In the genomic region with DNA sequence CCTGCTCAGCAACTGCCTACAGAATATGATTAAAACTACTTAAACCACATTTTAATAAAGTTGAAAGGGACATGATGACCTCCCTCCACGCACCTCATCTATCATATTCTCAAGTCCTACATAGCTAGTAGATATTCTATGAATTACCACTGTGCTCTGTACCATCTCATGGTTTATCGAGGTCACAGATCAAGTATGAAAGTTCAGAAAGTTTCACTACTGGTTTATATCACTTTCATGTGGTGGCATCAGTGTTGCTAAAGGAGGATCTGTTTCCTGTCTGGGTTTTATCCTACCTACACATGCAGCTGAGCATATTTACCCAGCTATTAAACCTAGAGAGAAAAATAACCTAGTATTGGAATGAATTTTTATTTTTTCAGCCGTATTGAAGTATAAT, we compare ENCODE assay signal across 12 cellular contexts.
DNase-seq lines count a peak whose midpoint lies in the region; ATAC-seq lines count a peak whose summit lies in the region.
"Had no signal": no experiment of that assay in that cellular context is flagged by ENCODE, and none has a peak within 500 bp of the region (broad histone marks: within the 10 kb centered on the region; RNA-seq: fewer than 3 reads in every experiment).

No MANE protein-coding gene starts in this region.

- H3K27ac Mint-ChIP-seq in activated CD4-positive, alpha-beta T cell treated with anti-CD3 and anti-CD28 coated beads for 36 hours: no peak overlapping the region
- H3K27ac Mint-ChIP-seq in memory B cell: no peak overlapping the region

- peak; percentile 76 for ATAC-seq in activated CD4-positive, alpha-beta T cell treated with anti-CD3 and anti-CD28 coated beads for 36 hours
- ATAC-seq in GM21717 (IDR thresholded peaks at IDR 0.05; ENCODE audit: unreplicated experiment): peak; percentile 96
- peak; percentile 95 for ATAC-seq in HG03342 (IDR thresholded peaks at IDR 0.05; ENCODE audit: unreplicated experiment)
- peak; percentile 95 for ATAC-seq in memory B cell (ENCODE audit: low read depth)
- no peak for ATAC-seq in left colon
- ATAC-seq: A549 had no signal

- H3K27me3 Mint-ChIP-seq in activated CD4-positive, alpha-beta T cell treated with anti-CD3 and anti-CD28 coated beads for 36 hours: peaks cover 8% of the 10 kb centered on the region
- peaks cover 3% of the 10 kb centered on the region for H3K27me3 Mint-ChIP-seq in memory B cell

- H3K4me3 Mint-ChIP-seq in activated CD4-positive, alpha-beta T cell treated with anti-CD3 and anti-CD28 coated beads for 36 hours: no peak overlapping the region
- no peak overlapping the region for H3K4me3 Mint-ChIP-seq in memory B cell

- H3K9me3 Mint-ChIP-seq in activated CD4-positive, alpha-beta T cell treated with anti-CD3 and anti-CD28 coated beads for 36 hours (ENCODE audit: low read depth): no peaks in the 10 kb centered on the region
- H3K9me3 Mint-ChIP-seq in memory B cell: no peaks in the 10 kb centered on the region

- H3K36me3 Mint-ChIP-seq in activated CD4-positive, alpha-beta T cell treated with anti-CD3 and anti-CD28 coated beads for 36 hours (ENCODE audit: low read depth): no peaks in the 10 kb centered on the region
- H3K36me3 Mint-ChIP-seq in memory B cell: no peaks in the 10 kb centered on the region

- POLR2A ChIA-PET in activated CD4-positive, alpha-beta T cell treated with anti-CD3 and anti-CD28 coated beads for 36 hours (lab: Charles Lee): no interaction called here

- CTCF ChIA-PET in activated CD4-positive, alpha-beta T cell treated with anti-CD3 and anti-CD28 coated beads for 36 hours (lab: Charles Lee): no interaction called here

- DNase-seq in activated CD4-positive, alpha-beta T cell treated with anti-CD3 and anti-CD28 coated beads for 36 hours: no peak
- DNase-seq in activated CD4-positive, alpha-beta T cell treated with anti-CD3 and anti-CD28 coated beads for 1 hour: no peak
- DNase-seq in memory B cell (ENCODE audit: low spot score in 2 of 2) (peak in 1 of 2 donors; percentile 2), left colon (no peak), NCI-H2227 treated with DMSO at 0.1 percent for 48 hours (lab: John Stamatoyannopoulos, UW) (no peak), amygdala (lab: John Stamatoyannopoulos, UW) (no peak)
- DNase-seq: GOT3, Karpas-422, NCI-H524 had no signal

- H3K4me1 Mint-ChIP-seq in activated CD4-positive, alpha-beta T cell treated with anti-CD3 and anti-CD28 coated beads for 36 hours: peaks cover 5% of the 10 kb centered on the region
- H3K4me1 Mint-ChIP-seq in memory B cell: peaks cover 2% of the 10 kb centered on the region

- intact Hi-C loops in activated CD4-positive, alpha-beta T cell treated with anti-CD3 and anti-CD28 coated beads for 36 hours (cut with DNase I, micrococcal nuclease): no loop called here
- intact Hi-C loops in left colon (cut with DNase I, micrococcal nuclease): no loop called here
